Comparison of ENCODE assay signal across 8 cellular contexts in the genomic region with DNA sequence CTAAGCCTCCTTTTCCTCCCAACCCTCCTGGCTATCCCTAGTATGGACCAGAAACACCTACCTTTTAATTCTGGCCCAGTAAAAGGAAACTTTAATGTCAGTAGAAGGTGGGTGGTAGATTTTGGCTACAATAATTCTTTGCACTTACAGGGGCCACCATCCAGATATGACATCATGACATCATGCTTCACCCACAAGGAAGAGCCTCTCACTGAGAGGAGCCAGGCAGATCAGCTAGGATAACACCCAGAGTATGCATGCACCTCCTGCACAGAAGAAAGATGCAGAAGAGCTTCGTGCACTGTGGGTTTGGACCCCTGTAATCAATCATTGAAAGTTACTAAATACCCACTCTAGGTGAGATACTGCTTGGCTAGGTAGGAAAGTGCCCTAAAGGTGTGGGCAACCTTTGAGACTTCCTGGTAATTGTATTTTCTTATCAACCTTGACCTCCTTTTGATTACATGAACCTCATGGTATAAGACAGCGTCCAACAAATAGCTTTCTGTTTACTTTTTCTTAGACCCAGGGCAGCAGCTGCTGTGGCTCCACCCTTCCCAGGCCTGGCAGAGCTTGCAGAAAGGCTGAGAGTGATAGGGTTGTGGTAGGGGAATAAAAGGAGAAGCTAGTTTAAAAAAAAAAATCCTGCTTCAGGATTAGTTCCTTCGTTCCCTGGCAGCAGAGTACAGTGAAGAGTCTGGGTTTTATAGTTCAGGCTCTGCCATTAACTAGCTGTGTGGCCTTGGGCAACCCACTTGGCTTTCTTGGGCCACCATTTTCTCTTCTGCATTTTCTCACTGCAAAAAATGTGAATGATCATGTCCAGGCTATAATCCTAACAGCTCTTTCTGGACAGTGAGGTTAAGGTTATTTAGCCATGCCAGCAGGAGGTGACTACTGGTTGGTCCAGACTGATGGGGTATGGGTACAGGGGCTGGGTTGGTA. TPM values are rescaled to one million over a fixed set of nuclear protein-coding genes. Genes with fewer than 3 reads are reported as not detected.
A peak's percentile ranks its signal among the peaks of the same experiment; 100 is the strongest.
DNase-seq lines count a peak whose midpoint lies in the region; ATAC-seq and TF ChIP-seq lines count a peak whose summit lies in the region.

No MANE protein-coding gene starts in this region.

- H3K9me3 ChIP-seq in BLaER1 (no peaks in the 10 kb centered on the region), mucosa of descending colon (no peaks in the 10 kb centered on the region)

- H3K4me1 Mint-ChIP-seq in activated T-helper 17 cell treated with anti-CD3 and anti-CD28 coated beads, Interleukin-2, amount 50 U/mL, for 72 hours = peaks cover 59% of the 10 kb centered on the region

- H3K36me3 ChIP-seq in BLaER1 = peaks cover 50% of the 10 kb centered on the region
- H3K36me3 ChIP-seq in mucosa of descending colon (ENCODE audit: low read depth) = no peaks in the 10 kb centered on the region

- H3K36me3 Mint-ChIP-seq in activated T-helper 17 cell treated with anti-CD3 and anti-CD28 coated beads, Interleukin-2, amount 50 U/mL, for 72 hours (ENCODE audit: low read depth) = peaks cover 99% of the 10 kb centered on the region

- peaks cover 97% of the 10 kb centered on the region for H3K4me1 ChIP-seq in BLaER1
- peaks cover 91% of the 10 kb centered on the region for H3K4me1 ChIP-seq in mucosa of descending colon (ENCODE audit: low read depth)

- H3K4me3 ChIP-seq in BLaER1 = no peak overlapping the region
- peak overlapping the region; percentile 15; the same call in 1 of the 2 replicates for H3K4me3 ChIP-seq in LNCaP clone FGC (ENCODE audit: low read depth, low read length)
- H3K4me3 ChIP-seq in mucosa of descending colon = no peak overlapping the region

- H3K27ac ChIP-seq in BLaER1 = peak overlapping the region; percentile 93; the same call in 1 of the 2 replicates

- no peaks in the 10 kb centered on the region for H3K27me3 Mint-ChIP-seq in activated T-helper 17 cell treated with anti-CD3 and anti-CD28 coated beads, Interleukin-2, amount 50 U/mL, for 72 hours

- no peaks in the 10 kb centered on the region for H3K27me3 ChIP-seq in BLaER1

- no peak for TF ChIP-seq CTCF in LNCaP clone FGC (IDR thresholded peaks at IDR 0.05; ENCODE audit: control insufficient read depth, extremely low read depth, insufficient read depth)
- no peak for TF ChIP-seq CTCF in mucosa of descending colon (IDR thresholded peaks at IDR 0.05)

- peak overlapping the region; percentile 93 for H3K4me3 Mint-ChIP-seq in activated T-helper 17 cell treated with anti-CD3 and anti-CD28 coated beads, Interleukin-2, amount 50 U/mL, for 72 hours

- ATAC-seq in activated T-helper 17 cell treated with anti-CD3 and anti-CD28 coated beads, Interleukin-2, amount 50 U/mL, for 72 hours (replicated peaks) = no peak
- peak; percentile 80 for ATAC-seq in mucosa of descending colon
- ATAC-seq in activated CD4-positive, CD25-positive, alpha-beta regulatory T cell treated with anti-CD3 and anti-CD28 coated beads, Interleukin-2, amount 50 U/mL, for 24 hours = no peak
- no peak for ATAC-seq in HG03565 (IDR thresholded peaks at IDR 0.05; ENCODE audit: unreplicated experiment)
- no peak for ATAC-seq in GM18870 (IDR thresholded peaks at IDR 0.05; ENCODE audit: unreplicated experiment)
- no peak for ATAC-seq in HG02678 (IDR thresholded peaks at IDR 0.05; ENCODE audit: unreplicated experiment)

- H3K9me3 Mint-ChIP-seq in activated T-helper 17 cell treated with anti-CD3 and anti-CD28 coated beads, Interleukin-2, amount 50 U/mL, for 72 hours = no peaks in the 10 kb centered on the region

- H3K9ac ChIP-seq in BLaER1 = peak overlapping the region; percentile 96; the same call in 1 of the 2 replicates

- peak overlapping the region; percentile 99 for H3K27ac Mint-ChIP-seq in activated T-helper 17 cell treated with anti-CD3 and anti-CD28 coated beads, Interleukin-2, amount 50 U/mL, for 72 hours

- peak; percentile 65 for DNase-seq in LNCaP clone FGC (ENCODE audit: low read depth)
- DNase-seq in mucosa of descending colon = peak; percentile 85 to 88 (median 86)

- H3K4me2 ChIP-seq in BLaER1 = peak overlapping the region; percentile 95

- intact Hi-C loops in mucosa of descending colon (cut with DNase I, micrococcal nuclease) = no loop called here

- peaks cover 2% of the 10 kb centered on the region; the same call in 1 of the 2 replicates for H4K20me1 ChIP-seq in BLaER1

RNA-seq across cellular contexts. Expression of a gene that starts 6.2 kb away (rescaled TPM):
- 10 to 100 TPM; 36.3 to 49.5 TPM for total RNA-seq in activated T-helper 17 cell treated with anti-CD3 and anti-CD28 coated beads, Interleukin-2, amount 50 U/mL, for 72 hours
- 10 to 100 TPM; 16.6 to 27.9 (median 18.0) TPM for total RNA-seq in mucosa of descending colon

RNA-seq across cellular contexts. Expression of a gene that starts 48.8 kb away (rescaled TPM):
- total RNA-seq in activated T-helper 17 cell treated with anti-CD3 and anti-CD28 coated beads, Interleukin-2, amount 50 U/mL, for 72 hours = under 1 TPM; 0.13 to 0.32 TPM
- under 1 TPM in 2 of 3 donors, not detected in 1; 0.19 to 0.22 TPM for total RNA-seq in mucosa of descending colon
